In genomic region chr9:6055213-6055612, GRCh38 we compare ENCODE assay signal across 8 cellular contexts. TPM values are rescaled to one million over a fixed set of nuclear protein-coding genes. Genes with fewer than 3 reads are reported as not detected.
DNase-seq lines count a peak whose midpoint lies in the region; ATAC-seq and FAIRE-seq lines count a peak whose summit lies in the region.

No MANE protein-coding gene starts in this region.

- intact Hi-C loops in posterior cingulate gyrus (cut with DNase I), result loop anchor here (2.0 kb wide), 1 partner anchor 252 kb away; no protein-coding TSS in a partner anchor

- H3K4me3 Mint-ChIP-seq in CD4-positive, CD25-positive, alpha-beta regulatory T cell, result no peak overlapping the region

- no peak overlapping the region for H3K27ac ChIP-seq in CD4-positive, CD25-positive, alpha-beta regulatory T cell (ENCODE audit: insufficient read depth, low read length, poor library complexity, severe bottlenecking)

- H3K4me3 ChIP-seq in CD4-positive, CD25-positive, alpha-beta regulatory T cell (ENCODE audit: low read depth, low read length), result no peak overlapping the region

- ATAC-seq in CD4-positive, CD25-positive, alpha-beta regulatory T cell (ENCODE audit: low read depth in 2 of 2), result peak; percentile 50 to 65

- H3K4me1 ChIP-seq in CD4-positive, CD25-positive, alpha-beta regulatory T cell (ENCODE audit: control insufficient read depth, insufficient read depth, low read length, poor library complexity, severe bottlenecking), result no peaks in the 10 kb centered on the region

- no peaks in the 10 kb centered on the region for H3K36me3 Mint-ChIP-seq in CD4-positive, CD25-positive, alpha-beta regulatory T cell

- peaks cover 0 to 5% (median 0%) of the 10 kb centered on the region in 7 donors for H3K9me3 Mint-ChIP-seq in CD4-positive, CD25-positive, alpha-beta regulatory T cell

- H3K4me1 Mint-ChIP-seq in CD4-positive, CD25-positive, alpha-beta regulatory T cell, result peaks cover 0 to 7% (median 3%) of the 10 kb centered on the region in 4 donors

- no peak overlapping the region for H3K27ac Mint-ChIP-seq in CD4-positive, CD25-positive, alpha-beta regulatory T cell

- H3K27me3 ChIP-seq in CD4-positive, CD25-positive, alpha-beta regulatory T cell (ENCODE audit: control insufficient read depth, insufficient read depth, low read length), result peaks cover 4% of the 10 kb centered on the region

- no peaks in the 10 kb centered on the region for H3K9me3 ChIP-seq in CD4-positive, CD25-positive, alpha-beta regulatory T cell (ENCODE audit: control insufficient read depth in 2 of 2, low read length in 2 of 2)

- H3K36me3 ChIP-seq in CD4-positive, CD25-positive, alpha-beta regulatory T cell (ENCODE audit: control insufficient read depth, insufficient read depth, low read length), result no peaks in the 10 kb centered on the region

- peaks cover 36% of the 10 kb centered on the region for H3K27me3 Mint-ChIP-seq in CD4-positive, CD25-positive, alpha-beta regulatory T cell

- FAIRE-seq in GM18507 (lab: Jason Lieb, UNC), result peak; percentile 93

- DNase-seq in CD4-positive, CD25-positive, alpha-beta regulatory T cell, result peak; percentile 10 to 88 (median 55)
- DNase-seq in GM18507 (ENCODE audit: extremely low spot score, insufficient read length, low read depth) (no peak), HT-29 (ENCODE audit: low spot score) (peak; percentile 87), NOMO-1 (lab: John Stamatoyannopoulos, UW; ENCODE audit: unreplicated experiment in 2 of 2) (peak; percentile 64 to 67), astrocyte of the hippocampus (ENCODE audit: low read depth, low spot score) (peak; percentile 86), iPS-NIHi7 (ENCODE audit: extremely low spot score) (peak; percentile 41), posterior cingulate gyrus (no peak)
- DNase-seq in stimulated activated CD4-positive, alpha-beta T cell treated with anti-CD3 and anti-CD28 coated beads, Interleukin-2, amount 100 ng/mL, for 48 hours, result peak; percentile 34 to 47

RNA-seq across cellular contexts. Expression of gene RANBP6, which starts 39.8 kb away (rescaled TPM):
- total RNA-seq in CD4-positive, CD25-positive, alpha-beta regulatory T cell, result 31.1 TPM
- polyA plus RNA-seq in CD4-positive, CD25-positive, alpha-beta regulatory T cell, result 10 to 100 TPM; 19.7 to 29.5 (median 23.7) TPM
- 5.2 and 7.4 TPM in 2 replicates for total RNA-seq in HT-29 (2014; rRNA removed; shearing (Covaris generic))

Comparison
In these comparisons a context has a peak if more than half of its experiments do, and no peak if none do; other contexts are left out.
1. DNase-seq: peak in CD4-positive, CD25-positive, alpha-beta regulatory T cell (3 of 3), HT-29 (single experiment), NOMO-1 (2 of 2), astrocyte of the hippocampus (single experiment), iPS-NIHi7 (single experiment) and stimulated activated CD4-positive, alpha-beta T cell treated with anti-CD3 and anti-CD28 coated beads, Interleukin-2, amount 100 ng/mL, for 48 hours (2 of 2); none in GM18507 (single experiment) and posterior cingulate gyrus (0 of 10).